ENCODE assay signal across 1 cellular context in the genomic region with DNA sequence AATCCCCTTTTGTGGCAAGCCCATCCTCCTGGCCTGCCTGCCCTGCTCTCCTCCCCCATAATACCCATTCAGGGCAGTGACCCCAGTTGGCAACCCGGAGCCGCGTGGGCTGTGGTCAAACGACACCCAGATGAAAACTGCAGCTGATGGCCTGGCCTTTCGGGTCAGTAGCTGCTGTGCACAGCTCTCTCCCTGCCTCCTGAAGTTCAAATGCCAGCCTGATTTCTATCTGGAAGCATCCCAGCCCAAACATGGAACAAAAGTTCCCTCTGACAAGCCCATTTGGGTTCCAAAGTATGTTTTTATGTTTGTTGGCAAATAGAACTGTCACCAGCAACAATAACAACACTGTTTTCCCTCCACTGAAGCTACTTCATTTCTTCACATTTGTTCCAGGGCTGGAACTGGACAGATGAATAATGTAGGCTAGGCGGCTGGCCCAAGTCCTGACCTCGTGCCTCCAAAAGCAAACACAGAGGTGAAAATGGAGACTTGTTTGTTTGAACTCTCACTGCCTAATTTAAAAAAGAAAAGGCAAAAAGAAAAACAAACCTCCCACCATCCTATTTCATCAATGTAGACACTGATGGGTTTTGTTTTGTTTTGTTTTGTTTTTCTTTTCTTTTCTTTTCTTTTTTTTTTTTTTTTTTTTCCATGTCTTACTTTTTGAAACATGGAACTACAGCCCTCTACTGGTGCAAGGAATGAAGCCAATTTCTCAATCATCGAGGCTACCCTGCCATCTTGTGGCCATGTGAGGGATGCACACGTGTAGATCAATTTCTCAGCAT.
A peak's percentile ranks its signal among the peaks of the same experiment; 100 is the strongest.
TF ChIP-seq lines count a peak whose summit lies in the region.

No MANE protein-coding gene starts in this region.

TF ChIP-seq in HCT116, 20 proteins besides CTCF, POLR2A, EP300 and RAD21 (continued from another document):
- TF ChIP-seq YY1 (IDR thresholded peaks at IDR 0.05; ENCODE audit: extremely low read depth, insufficient replicate concordance, low read depth, low read length) (peak; percentile 40), ZBTB33 (IDR thresholded peaks at IDR 0.05; ENCODE audit: extremely low read depth, insufficient replicate concordance, low read length) (no peak)
